Comparison of ENCODE assay signal across 2 cellular contexts in genomic region chr15:40768492-40769309, GRCh38.
TF ChIP-seq lines count a peak whose summit lies in the region.

No MANE protein-coding gene starts in this region.

TF ChIP-seq in SK-N-SH, 30 proteins besides CTCF, POLR2A, EP300 and RAD21:
- no peak for TF ChIP-seq REST (IDR thresholded peaks at IDR 0.05; ENCODE audit: low read depth, low read length)
- TF ChIP-seq SMC3 (IDR thresholded peaks at IDR 0.05; ENCODE audit: low read depth, low read length) = no peak
- TF ChIP-seq RXRA (IDR thresholded peaks at IDR 0.05; ENCODE audit: borderline replicate concordance, low read depth) = no peak
- no peak for TF ChIP-seq NFIC (IDR thresholded peaks at IDR 0.05; ENCODE audit: borderline replicate concordance)
- TF ChIP-seq NRF1 (IDR thresholded peaks at IDR 0.05; ENCODE audit: low read depth, low read length) = no peak
- no peak for TF ChIP-seq USF2 (IDR thresholded peaks at IDR 0.05; ENCODE audit: borderline replicate concordance, low read depth, low read length)
- TF ChIP-seq FOSL2 (IDR thresholded peaks at IDR 0.05; ENCODE audit: borderline replicate concordance, low read depth) = no peak
- TF ChIP-seq ELF1 (IDR thresholded peaks at IDR 0.05) = no peak
- no peak for TF ChIP-seq FOXJ3 (CRISPR knock-in tag; IDR thresholded peaks at IDR 0.05)
- TF ChIP-seq SIN3A (IDR thresholded peaks at IDR 0.05; ENCODE audit: borderline replicate concordance, low read depth, low read length) = no peak
- TF ChIP-seq MAX (IDR thresholded peaks at IDR 0.05; ENCODE audit: low read depth) = no peak
- no peak for TF ChIP-seq EZH2phosphoT487 (IDR thresholded peaks at IDR 0.05; ENCODE audit: borderline replicate concordance, low read depth)
- TF ChIP-seq TAF1 (IDR thresholded peaks at IDR 0.05; ENCODE audit: borderline replicate concordance, low read depth, low read length) = no peak
- no peak for TF ChIP-seq TCF12 (IDR thresholded peaks at IDR 0.05)
- TF ChIP-seq FOXM1 (IDR thresholded peaks at IDR 0.05; ENCODE audit: low read depth) = no peak
- no peak for TF ChIP-seq MEF2A (IDR thresholded peaks at IDR 0.05; ENCODE audit: borderline replicate concordance, low read depth)
- no peak for TF ChIP-seq GATA2 (CRISPR knock-in tag; IDR thresholded peaks at IDR 0.05)
- no peak for TF ChIP-seq POLR2AphosphoS5 (IDR thresholded peaks at IDR 0.05; ENCODE audit: low read depth, low read length)
- no peak for TF ChIP-seq JUND (IDR thresholded peaks at IDR 0.05)
- TF ChIP-seq RFX5 (IDR thresholded peaks at IDR 0.05; ENCODE audit: low read length) = no peak

TF ChIP-seq in SK-N-SH treated with all-trans-retinoic acid at 6 μM for 48 hours, 23 proteins besides CTCF, POLR2A, EP300 and RAD21 (continued from another document):
- TF ChIP-seq TSHZ2 (CRISPR knock-in tag; IDR thresholded peaks at IDR 0.05) = no peak
- TF ChIP-seq RARB (CRISPR knock-in tag; IDR thresholded peaks at IDR 0.05) = no peak
- TF ChIP-seq ZNF565 (CRISPR knock-in tag; conservative IDR thresholded peaks at IDR 0.05; ENCODE audit: low read depth) = no peak
- TF ChIP-seq GLIS3 (CRISPR knock-in tag; IDR thresholded peaks at IDR 0.05) = no peak
- TF ChIP-seq BACH2 (CRISPR knock-in tag; IDR thresholded peaks at IDR 0.05; ENCODE audit: borderline replicate concordance) = no peak
